24 cellular contexts compared by ENCODE assay signal in genomic region chr1:198893763-198894444, GRCh38.
A peak's percentile ranks its signal among the peaks of the same experiment; 100 is the strongest.
DNase-seq lines count a peak whose midpoint lies in the region; ATAC-seq and TF ChIP-seq lines count a peak whose summit lies in the region.
"Had no signal": no experiment of that assay in that cellular context is flagged by ENCODE, and none has a peak within 500 bp of the region (broad histone marks: within the 10 kb centered on the region; RNA-seq: fewer than 3 reads in every experiment).

No MANE protein-coding gene starts in this region.

- H3K4me1 Mint-ChIP-seq in mesothelial cell of epicardium: peaks cover 32% of the 10 kb centered on the region

- no peak overlapping the region for H3K9ac ChIP-seq in DND-41 (ENCODE audit: low read depth, low read length)

- H3K27ac ChIP-seq in DND-41 (ENCODE audit: low read length): 0 out of 2 replicates have a peak overlapping the region, but pooled peaks have one; percentile 1
- peak overlapping the region; percentile 64 for H3K27ac ChIP-seq in SJSA1
- H3K27ac ChIP-seq: C4-2B, sigmoid colon had no signal

- peaks cover 81% of the 10 kb centered on the region for H3K4me1 ChIP-seq in DND-41 (ENCODE audit: insufficient read depth, low read length)
- peaks cover 44% of the 10 kb centered on the region for H3K4me1 ChIP-seq in SJSA1 (replicated peaks)
- H3K4me1 ChIP-seq: sigmoid colon had no signal

- ATAC-seq in DND-41 (ENCODE audit: insufficient read depth, low read depth): no peak

- H3K9me3 ChIP-seq in DND-41 (ENCODE audit: insufficient read depth, low read length, severe bottlenecking): no peaks in the 10 kb centered on the region
- H3K9me3 ChIP-seq in SJSA1 (replicated peaks): no peaks in the 10 kb centered on the region
- H3K9me3 ChIP-seq: sigmoid colon had no signal

- H3K27me3 ChIP-seq in DND-41 (ENCODE audit: insufficient read depth, low read length, poor library complexity): no peaks in the 10 kb centered on the region
- H3K27me3 ChIP-seq in SJSA1 (replicated peaks): no peaks in the 10 kb centered on the region
- H3K27me3 ChIP-seq: sigmoid colon had no signal

- no peak overlapping the region for H2AFZ ChIP-seq in DND-41 (ENCODE audit: low read depth, low read length)

- H3K27me3 Mint-ChIP-seq in mesothelial cell of epicardium (ENCODE audit: low read depth): no peaks in the 10 kb centered on the region
- H3K27me3 Mint-ChIP-seq: activated CD4-positive, alpha-beta T cell treated with anti-CD3 and anti-CD28 coated beads, Interleukin-2, amount 10 ng/mL, durations not matched to agents 24 days and 14 days; brain; progenitor cell of endocrine pancreas had no signal

- H3K4me3 Mint-ChIP-seq in mesothelial cell of epicardium: no peak overlapping the region
- H3K4me3 Mint-ChIP-seq: activated CD4-positive, alpha-beta T cell treated with anti-CD3 and anti-CD28 coated beads, Interleukin-2, amount 10 ng/mL, durations not matched to agents 24 days and 14 days; brain had no signal

- H3K27ac Mint-ChIP-seq in mesothelial cell of epicardium: peak overlapping the region; percentile 60
- H3K27ac Mint-ChIP-seq: activated CD4-positive, alpha-beta T cell treated with anti-CD3 and anti-CD28 coated beads, Interleukin-2, amount 10 ng/mL, durations not matched to agents 24 days and 14 days; progenitor cell of endocrine pancreas had no signal

- H4K20me1 ChIP-seq in DND-41 (ENCODE audit: insufficient read depth, low read length): peaks cover 75% of the 10 kb centered on the region

- TF ChIP-seq CTCF in DND-41 (IDR thresholded peaks at IDR 0.05; ENCODE audit: borderline replicate concordance, extremely low read depth, low read length, poor library complexity, severe bottlenecking): no peak
- TF ChIP-seq CTCF in mesothelial cell of epicardium (IDR thresholded peaks at IDR 0.05; ENCODE audit: unreplicated experiment): no peak

- no peaks in the 10 kb centered on the region for H3K9me3 Mint-ChIP-seq in mesothelial cell of epicardium
- H3K9me3 Mint-ChIP-seq: brain had no signal

- H3K36me3 ChIP-seq in DND-41 (ENCODE audit: insufficient read depth, low read length) (peaks cover 100% of the 10 kb centered on the region), SJSA1 (peaks cover 39% of the 10 kb centered on the region)
- H3K36me3 ChIP-seq: sigmoid colon had no signal

- H3K4me2 ChIP-seq in DND-41 (ENCODE audit: insufficient read depth, low read length): no peak overlapping the region

- DNase-seq in DND-41 (no peak), SJSA1 (ENCODE audit: low read depth in 1 of 2, low spot score in 2 of 2) (peak in 1 of 2 experiments; percentile 70), dedifferentiated amniotic fluid mesenchymal stem cell (ENCODE audit: extremely low spot score) (peak; percentile 44), mesothelial cell of epicardium (ENCODE audit: low spot score in 2 of 2, unreplicated experiment in 2 of 2) (no peak), NCI-H510A treated with DMSO at 0.1 percent for 48 hours (lab: John Stamatoyannopoulos, UW) (no peak), NCI-H2171 treated with DMSO at 0.1 percent for 48 hours (lab: John Stamatoyannopoulos, UW) (no peak)
- DNase-seq in activated CD4-positive, alpha-beta T cell treated with anti-CD3 and anti-CD28 coated beads for 4 hours: no peak
- DNase-seq in activated CD4-positive, alpha-beta T cell treated with anti-CD3 and anti-CD28 coated beads for 1 hour: no peak
- DNase-seq: activated CD4-positive, alpha-beta T cell treated with anti-CD3 and anti-CD28 coated beads, Interleukin-2, amount 10 ng/mL, durations not matched to agents 24 days and 14 days; activated gamma-delta T cell treated with Interleukin-2 at 50 U/mL for 16 hours; activated T-cell treated with anti-CD3 and anti-CD28 coated beads, Interleukin-2, amount 50 U/mL, for 1 hour; Calu3; effector CD8-positive, alpha-beta T cell; erythroblast; NCI-H2029; NCI-H226; NCI-H774; sigmoid colon; stimulated activated CD4-positive, alpha-beta T cell treated with anti-CD3 and anti-CD28 coated beads, Interleukin-15, amount 100 ng/mL, for 24 hours; stimulated activated naive CD4-positive, alpha-beta T cell had no signal

- no peak overlapping the region for H3K4me3 ChIP-seq in DND-41 (ENCODE audit: low read depth in 1 of 2, low read length in 2 of 2)
- H3K4me3 ChIP-seq in SJSA1: no peak overlapping the region
- H3K4me3 ChIP-seq: lung, sigmoid colon had no signal

- peaks cover 14% of the 10 kb centered on the region for H3K36me3 Mint-ChIP-seq in mesothelial cell of epicardium

- peaks cover 100% of the 10 kb centered on the region for H3K79me2 ChIP-seq in DND-41 (ENCODE audit: insufficient read depth, low read length)
